8 cellular contexts compared by ENCODE assay signal in genomic region chr15:31197497-31198414, GRCh38.
DNase-seq lines count a peak whose midpoint lies in the region; ATAC-seq and TF ChIP-seq lines count a peak whose summit lies in the region.

No MANE protein-coding gene starts in this region.

- DNase-seq in HCEC 1CT (peak; percentile 19), WTC11 (ENCODE audit: low spot score) (peak; percentile 80), epithelial cell of esophagus (ENCODE audit: low read depth) (peak; percentile 29), neural crest cell (ENCODE audit: low read depth, low spot score) (no peak), H4 (ENCODE audit: low spot score) (no peak), HPDE6-E6E7 (ENCODE audit: extremely low spot score) (no peak)

- H3K4me3 Mint-ChIP-seq in WTC11 (no peak overlapping the region), neural crest cell (no peak overlapping the region)

- TF ChIP-seq CTCF in C4-2B (conservative IDR thresholded peaks at IDR 0.05) (peak; percentile 81), WTC11 (IDR thresholded peaks at IDR 0.05) (peak; percentile 90), epithelial cell of esophagus (IDR thresholded peaks at IDR 0.05; ENCODE audit: insufficient read depth, low read depth, low read length, missing control alignments) (peak; percentile 58), neural crest cell (conservative IDR thresholded peaks at IDR 0.05) (peak; percentile 64)

- CTCF ChIA-PET in WTC11 (lab: Charles Lee), result interaction anchor here (0.6 to 1.7 kb wide), 12 partner anchors 42 to 275 kb away, joined by 3 to 7 read pairs (median 4); partner anchors contain the start of gene KLF13

- H3K9me3 Mint-ChIP-seq in WTC11 (peaks cover 10% of the 10 kb centered on the region), neural crest cell (peaks cover 5% of the 10 kb centered on the region)

- H3K27me3 Mint-ChIP-seq in WTC11 (ENCODE audit: low read depth), result no peaks in the 10 kb centered on the region; the same call in 1 of the 2 replicates
- H3K27me3 Mint-ChIP-seq in neural crest cell (ENCODE audit: low read depth), result peaks cover 3% of the 10 kb centered on the region

- no peak overlapping the region for H3K4me3 ChIP-seq in epithelial cell of esophagus (ENCODE audit: low read length)

- ATAC-seq in WTC11 (peak; percentile 86), GM19455 (IDR thresholded peaks at IDR 0.05; ENCODE audit: unreplicated experiment) (no peak)

- H3K27ac Mint-ChIP-seq in WTC11 (no peak overlapping the region), neural crest cell (ENCODE audit: unreplicated experiment) (no peak overlapping the region)

- H3K36me3 Mint-ChIP-seq in WTC11 (no peaks in the 10 kb centered on the region; the same call in 1 of the 2 replicates), neural crest cell (ENCODE audit: low read depth) (no peaks in the 10 kb centered on the region)

- peaks cover 14% of the 10 kb centered on the region for H3K4me1 Mint-ChIP-seq in WTC11
- peaks cover 9% of the 10 kb centered on the region for H3K4me1 Mint-ChIP-seq in neural crest cell

- POLR2A ChIA-PET in WTC11 (lab: Charles Lee), result no interaction called here

- H3K27ac ChIP-seq in C4-2B, result no peak overlapping the region

TF ChIP-seq in WTC11, 78 proteins besides CTCF, POLR2A, EP300 and RAD21:
- TF ChIP-seq ESRRA (CRISPR knock-in tag; IDR thresholded peaks at IDR 0.05; ENCODE audit: borderline replicate concordance) (peak; percentile 77; the same call in 1 of the 2 replicates), ZNF121 (CRISPR knock-in tag; IDR thresholded peaks at IDR 0.05) (peak; percentile 96), CREM (CRISPR knock-in tag; IDR thresholded peaks at IDR 0.05) (no peak)

Comparison
In these comparisons a context has a peak if more than half of its experiments do, and no peak if none do; other contexts are left out.
1. DNase-seq: peak in HCEC 1CT (single experiment), WTC11 (single experiment) and epithelial cell of esophagus (single experiment); none in neural crest cell (single experiment), H4 (single experiment) and HPDE6-E6E7 (single experiment).
2. Peak in every context shown above with its lines, with median percentiles within 50 percentile points of each other: CTCF ChIP-seq.